7 cellular contexts compared by ENCODE assay signal in genomic region chr2:31642707-31643106, GRCh38.
"Had no signal": no experiment of that assay in that cellular context is flagged by ENCODE, and none has a peak within 500 bp of the region (broad histone marks: within the 10 kb centered on the region; RNA-seq: fewer than 3 reads in every experiment).

No MANE protein-coding gene starts in this region.

- H3K4me3 ChIP-seq: GM12878 had no signal

- DNase-seq: GDM1, GF-D8 had no signal

- FAIRE-seq: GM12878, GM12891, GM12892, GM18507, GM19239 had no signal

- ATAC-seq: GM12878 had no signal
